9 cellular contexts compared by ENCODE assay signal in the genomic region with DNA sequence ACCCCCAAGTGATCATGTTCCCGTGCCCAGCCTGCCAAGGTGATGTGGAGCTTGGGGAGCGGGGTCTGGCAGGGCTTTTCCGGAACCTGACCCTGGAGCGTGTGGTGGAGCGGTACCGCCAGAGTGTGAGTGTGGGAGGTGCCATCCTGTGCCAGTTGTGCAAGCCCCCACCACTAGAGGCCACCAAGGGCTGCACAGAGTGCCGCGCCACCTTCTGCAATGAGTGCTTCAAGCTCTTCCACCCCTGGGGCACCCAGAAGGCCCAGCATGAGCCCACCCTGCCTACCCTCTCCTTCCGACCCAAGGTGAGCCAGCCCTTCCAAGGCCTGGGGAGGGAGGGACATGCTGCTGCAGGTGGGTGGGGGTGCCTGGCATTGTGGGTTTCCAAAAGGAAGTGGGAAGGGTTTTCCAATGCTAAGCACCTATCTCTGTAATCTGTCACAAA. TPM values are rescaled to one million over a fixed set of nuclear protein-coding genes. Genes with fewer than 3 reads are reported as not detected.
A peak's percentile ranks its signal among the peaks of the same experiment; 100 is the strongest.
DNase-seq lines count a peak whose midpoint lies in the region; ATAC-seq, FAIRE-seq and TF ChIP-seq lines count a peak whose summit lies in the region.
"Had no signal": no experiment of that assay in that cellular context is flagged by ENCODE, and none has a peak within 500 bp of the region (broad histone marks: within the 10 kb centered on the region; RNA-seq: fewer than 3 reads in every experiment).

No MANE protein-coding gene starts in this region.

- POLR2A ChIA-PET in GM12878 (lab: Charles Lee), result interaction anchor here (0.6 to 7.4 kb wide), 4 partner anchors 17 to 191 kb away, joined by 3 to 77 read pairs (median 18); no protein-coding TSS in a partner anchor

- H3K4me2 ChIP-seq in GM12878 (ENCODE audit: control insufficient read depth, insufficient read depth), result no peak overlapping the region

- ATAC-seq in GM12878 (no peak), HG03442 (IDR thresholded peaks at IDR 0.05; ENCODE audit: unreplicated experiment) (no peak), GM19035 (IDR thresholded peaks at IDR 0.05; ENCODE audit: unreplicated experiment) (no peak)

- peaks cover 12% of the 10 kb centered on the region for H3K79me2 ChIP-seq in GM12878 (ENCODE audit: control insufficient read depth, insufficient read depth, low read length)

- no peak for TF ChIP-seq POLR2A in GM12878 (IDR thresholded peaks at IDR 0.05; ENCODE audit: low read depth, low read length)
- no peak for TF ChIP-seq POLR2A in suprapubic skin (IDR thresholded peaks at IDR 0.05)

- no peak for TF ChIP-seq EP300 in GM12878 (IDR thresholded peaks at IDR 0.05; ENCODE audit: borderline replicate concordance in 1 of 2, control insufficient read depth in 1 of 2, low read depth in 2 of 2, low read length in 2 of 2)
- no peak for TF ChIP-seq EP300 in suprapubic skin (IDR thresholded peaks at IDR 0.05)

- RAD21 ChIA-PET in GM12878 (lab: Charles Lee; ENCODE audit: unreplicated experiment), result interaction anchor here (1.1 to 4.8 kb wide), 6 partner anchors 10 to 148 kb away, joined by 4 to 77 read pairs (median 6); partner anchors contain the start of gene THBS3

- H3K9ac ChIP-seq in GM12878 (ENCODE audit: control insufficient read depth, insufficient read depth, low read length), result no peak overlapping the region

- TF ChIP-seq RAD21 in GM12878 (IDR thresholded peaks at IDR 0.05; ENCODE audit: insufficient read depth, low read depth, low read length), result no peak

- no peak overlapping the region for H3K27ac ChIP-seq in GM12878 (ENCODE audit: control insufficient read depth, insufficient read depth)
- H3K27ac ChIP-seq in suprapubic skin, result no peak overlapping the region

- H3K9me3 ChIP-seq in GM12878 (replicated peaks; ENCODE audit: control insufficient read depth, insufficient read depth, low read length), result no peaks in the 10 kb centered on the region; the same call in 2 of the 3 replicates
- H3K9me3 ChIP-seq in suprapubic skin, result no peaks in the 10 kb centered on the region

- peak; percentile 63 for DNase-seq in activated CD8-positive, alpha-beta memory T cell treated with anti-CD3 and anti-CD28 coated beads for 24 hours
- DNase-seq in activated CD8-positive, alpha-beta memory T cell treated with anti-CD3 and anti-CD28 coated beads, Interleukin-2, amount 50 U/mL, for 4 hours, result no peak
- DNase-seq in NCI-H1694 (lab: John Stamatoyannopoulos, UW) (peak; percentile 23), GM12878 (ENCODE audit: low read depth, low spot score) (no peak), suprapubic skin (ENCODE audit: low spot score in 2 of 2) (peak; percentile 65 to 73)
- no peak for DNase-seq in effector CD4-positive, alpha-beta T cell

- no peaks in the 10 kb centered on the region for H3K27me3 ChIP-seq in GM12878 (replicated peaks in 1 of 2; ENCODE audit: control insufficient read depth in 2 of 2, insufficient read depth in 2 of 2, low read length in 1 of 2)
- peaks cover 15% of the 10 kb centered on the region for H3K27me3 ChIP-seq in suprapubic skin

- H3K4me1 ChIP-seq in GM12878 (ENCODE audit: control insufficient read depth, insufficient read depth, low read length) (peaks cover 26% of the 10 kb centered on the region), suprapubic skin (peaks cover 41% of the 10 kb centered on the region)

- H3K4me3 ChIP-seq in GM12878 (no peak overlapping the region), suprapubic skin (no peak overlapping the region)

- H3K36me3 ChIP-seq in GM12878 (ENCODE audit: control insufficient read depth in 2 of 2, insufficient read depth in 2 of 2, low read length in 1 of 2), result no peaks in the 10 kb centered on the region
- no peaks in the 10 kb centered on the region for H3K36me3 ChIP-seq in suprapubic skin

- in situ Hi-C loops in GM12878 (cut with MboI), result no loop called here

- peak in 2 of 3 experiments; percentile 6 to 21; a peak in 1 of 6 replicates for TF ChIP-seq CTCF in GM12878 (IDR thresholded peaks at IDR 0.05 in 2 of 3, conservative IDR thresholded peaks at IDR 0.05 in 1 of 3; ENCODE audit: control insufficient read depth in 2 of 3, extremely low read depth in 1 of 3, insufficient read depth in 1 of 3, low read depth in 3 of 3, low read length in 3 of 3)
- TF ChIP-seq CTCF in suprapubic skin (IDR thresholded peaks at IDR 0.05), result no peak

- WGBS in GM12878 (ENCODE audit: insufficient coverage, insufficient replicate concordance, low lambda C conversion rate, missing lambda C conversion rate), result 50% methylated on average over 9 of the region's 9 CpGs
- WGBS in suprapubic skin, result 87% methylated on average over 4 of the region's 9 CpGs

- BruUV-seq in GM12878 (replicated peaks; lab: Mats Ljungman, UMichigan), result no TSS peak

- CTCF ChIA-PET in GM12878 (lab: Yijun Ruan, JAX), result interaction anchor here (1.1 to 9.7 kb wide), 7 partner anchors 9 to 91 kb away, joined by 4 to 244 read pairs (median 10); no protein-coding TSS in a partner anchor

- SMC1A ChIA-PET in GM12878 (lab: Charles Lee; ENCODE audit: uncharacterized antibody, unreplicated experiment), result interaction anchor here (0.9 to 4.7 kb wide), 4 partner anchors 9 to 51 kb away, joined by 3 to 46 read pairs (median 6); no protein-coding TSS in a partner anchor

- no peaks in the 10 kb centered on the region for H4K20me1 ChIP-seq in GM12878 (ENCODE audit: control insufficient read depth, insufficient read depth)

- H2AFZ ChIP-seq in GM12878 (ENCODE audit: control insufficient read depth, low read depth, low read length), result no peak overlapping the region

- FAIRE-seq in GM12878 (lab: Jason Lieb, UNC), result no peak
- FAIRE-seq: G401.6 had no signal

- intact Hi-C loops in GM12878 (cut with micrococcal nuclease; ENCODE audit: unreplicated experiment), result loop anchor here (1.0 kb wide), 1 partner anchor 50 kb away; no protein-coding TSS in a partner anchor

RNA-seq across cellular contexts. Expression of gene TRIM46, which starts 2.3 kb away (rescaled TPM):
- 6.4 and 7.4 TPM in 2 replicates for total RNA-seq in GM12878 (2013; cell fraction: nucleolus; rRNA removed)
- total RNA-seq in GM12878 (2014; rRNA removed), result 1.4 and 1.6 TPM in 2 replicates
- 0.69 and 0.89 TPM in 2 replicates for total RNA-seq in GM12878 (2014; rRNA removed; fragmentation: Illumina TruSeq; extraction: Trizol)
- total RNA-seq in GM12878 (2021), result 2.0 and 3.0 TPM in 2 replicates
- polyA plus RNA-seq in GM12878 (2011; ENCODE audit: low read depth), result 0.33 TPM
- polyA plus RNA-seq in GM12878 (2011; rRNA removed), result 0.65 and 0.90 TPM in 2 replicates
- polyA plus RNA-seq in GM12878 (2011; cell fraction: cytosol; rRNA removed), result 1.8 and 2.2 TPM in 2 replicates
- 6.9 and 8.9 TPM in 2 replicates for polyA plus RNA-seq in GM12878 (2011; cell fraction: nucleus; rRNA removed)
- 0.42 and 0.69 TPM in 2 replicates for polyA plus RNA-seq in GM12878 (2012)
- polyA plus RNA-seq in GM12878 (2014; fragmentation: Illumina TruSeq; extraction: Trizol), result 0.33 and 1.1 TPM in 2 replicates
- under 1 TPM; 0.08 to 0.20 TPM for polyA plus RNA-seq in GM12878 (2014; fragmentation: Nextera tagmentation; extraction: Ambion mirVana)
- polyA plus RNA-seq in GM12878 (2014; rRNA removed), result 3.1 and 4.2 TPM in 2 replicates
- 1 to 10 TPM in 1 of 2 experiments, under 1 TPM in 1; 0.91 to 1.0 TPM for polyA plus RNA-seq in GM12878 (2016; fragmentation: Nextera tagmentation; extraction: Ambion mirVana)
- 0.95 and 1.5 TPM in 2 replicates for polyA minus RNA-seq in GM12878 (2011; rRNA and poly(A)+ RNA removed)
- polyA minus RNA-seq in GM12878 (2011; cell fraction: cytosol; rRNA and poly(A)+ RNA removed), result 0.73 and 0.80 TPM in 2 replicates
- polyA minus RNA-seq in GM12878 (2011; cell fraction: nucleus; rRNA and poly(A)+ RNA removed), result 2.2 and 4.2 TPM in 2 replicates
- under 1 TPM in 2 of 4 donors, not detected in 2; 0.34 to 0.80 TPM for total RNA-seq in suprapubic skin

RNA-seq across cellular contexts. Expression of gene KRTCAP2, which starts 2.8 kb away (rescaled TPM):
- 19.8 and 25.9 TPM in 2 replicates for total RNA-seq in GM12878 (2013; cell fraction: nucleolus; rRNA removed)
- total RNA-seq in GM12878 (2014; rRNA removed) (142 and 149 TPM in 2 replicates), GM12878 (2014; rRNA removed; fragmentation: Illumina TruSeq; extraction: Trizol) (90.5 and 95.1 TPM in 2 replicates), GM12878 (2021) (97.2 and 101 TPM in 2 replicates), suprapubic skin (100 to 1,000 TPM in 2 of 4 donors, 10 to 100 TPM in 2; 77.1 to 180 (median 113) TPM)
- polyA plus RNA-seq in GM12878 (2011; ENCODE audit: low read depth), result 176 TPM
- polyA plus RNA-seq in GM12878 (2011; rRNA removed) (42.5 and 61.3 TPM in 2 replicates), GM12878 (2014; fragmentation: Illumina TruSeq; extraction: Trizol) (92.4 and 139 TPM in 2 replicates), GM12878 (2014; fragmentation: Nextera tagmentation; extraction: Ambion mirVana) (100 to 1,000 TPM; 144 to 181 TPM), GM12878 (2014; rRNA removed) (78.1 and 79.7 TPM in 2 replicates), GM12878 (2016; fragmentation: Nextera tagmentation; extraction: Ambion mirVana) (100 to 1,000 TPM; 230 to 238 TPM)
- 112 and 161 TPM in 2 replicates for polyA plus RNA-seq in GM12878 (2011; cell fraction: cytosol; rRNA removed)
- polyA plus RNA-seq in GM12878 (2011; cell fraction: nucleus; rRNA removed), result 95.9 and 97.3 TPM in 2 replicates
- polyA plus RNA-seq in GM12878 (2012), result 124 and 153 TPM in 2 replicates
- polyA minus RNA-seq in GM12878 (2011; rRNA and poly(A)+ RNA removed), result 64.4 and 93.5 TPM in 2 replicates
- 41.7 and 45.5 TPM in 2 replicates for polyA minus RNA-seq in GM12878 (2011; cell fraction: cytosol; rRNA and poly(A)+ RNA removed)
- 16.6 and 31.4 TPM in 2 replicates for polyA minus RNA-seq in GM12878 (2011; cell fraction: nucleus; rRNA and poly(A)+ RNA removed)

RNA-seq across cellular contexts. Expression of gene THBS3, which starts 31.7 kb away (rescaled TPM):
- 7.2 and 7.8 TPM in 2 replicates for total RNA-seq in GM12878 (2013; cell fraction: nucleolus; rRNA removed)
- total RNA-seq in GM12878 (2014; rRNA removed) (2.8 and 3.2 TPM in 2 replicates), GM12878 (2014; rRNA removed; fragmentation: Illumina TruSeq; extraction: Trizol) (1.3 and 1.9 TPM in 2 replicates), GM12878 (2021) (3.2 and 3.8 TPM in 2 replicates), suprapubic skin (10 to 100 TPM; 21.4 to 90.8 (median 26.7) TPM)
- polyA plus RNA-seq in GM12878 (2011; ENCODE audit: low read depth), result 5.4 TPM
- polyA plus RNA-seq in GM12878 (2011; rRNA removed) (1.8 and 2.3 TPM in 2 replicates), GM12878 (2014; fragmentation: Illumina TruSeq; extraction: Trizol) (1.8 and 2.0 TPM in 2 replicates), GM12878 (2014; fragmentation: Nextera tagmentation; extraction: Ambion mirVana) (1 to 10 TPM in 1 of 2 experiments, under 1 TPM in 1; 0.66 to 1.2 TPM), GM12878 (2014; rRNA removed) (3.1 and 3.6 TPM in 2 replicates), GM12878 (2016; fragmentation: Nextera tagmentation; extraction: Ambion mirVana) (1 to 10 TPM in 1 of 2 experiments, under 1 TPM in 1; 0.88 to 2.0 TPM)
- 2.0 and 2.7 TPM in 2 replicates for polyA plus RNA-seq in GM12878 (2011; cell fraction: cytosol; rRNA removed)
- polyA plus RNA-seq in GM12878 (2011; cell fraction: nucleus; rRNA removed), result 19.0 and 24.1 TPM in 2 replicates
- polyA plus RNA-seq in GM12878 (2012), result 8.6 and 10.7 TPM in 2 replicates
- 2.8 and 2.9 TPM in 2 replicates for polyA minus RNA-seq in GM12878 (2011; rRNA and poly(A)+ RNA removed)
- 1.1 and 2.3 TPM in 2 replicates for polyA minus RNA-seq in GM12878 (2011; cell fraction: cytosol; rRNA and poly(A)+ RNA removed)
- polyA minus RNA-seq in GM12878 (2011; cell fraction: nucleus; rRNA and poly(A)+ RNA removed), result 2.5 and 3.1 TPM in 2 replicates

RNA-seq across cellular contexts. Expression of gene MTX1, which starts 32.5 kb away (rescaled TPM):
- total RNA-seq in GM12878 (2013; cell fraction: nucleolus; rRNA removed), result 8.6 and 10.8 TPM in 2 replicates
- total RNA-seq in GM12878 (2014; rRNA removed) (82.7 and 92.0 TPM in 2 replicates), GM12878 (2014; rRNA removed; fragmentation: Illumina TruSeq; extraction: Trizol) (34.3 and 36.3 TPM in 2 replicates), GM12878 (2021) (42.9 and 47.4 TPM in 2 replicates), suprapubic skin (10 to 100 TPM; 19.8 to 51.7 (median 36.9) TPM)
- polyA plus RNA-seq in GM12878 (2011; ENCODE audit: low read depth), result 20.2 TPM
- polyA plus RNA-seq in GM12878 (2011; rRNA removed) (23.1 and 50.9 TPM in 2 replicates), GM12878 (2014; fragmentation: Illumina TruSeq; extraction: Trizol) (17.6 and 43.8 TPM in 2 replicates), GM12878 (2014; fragmentation: Nextera tagmentation; extraction: Ambion mirVana) (10 to 100 TPM; 15.8 to 25.5 TPM), GM12878 (2014; rRNA removed) (66.8 and 78.1 TPM in 2 replicates), GM12878 (2016; fragmentation: Nextera tagmentation; extraction: Ambion mirVana) (10 to 100 TPM; 72.7 to 74.5 TPM)
- polyA plus RNA-seq in GM12878 (2011; cell fraction: cytosol; rRNA removed), result 89.6 and 98.0 TPM in 2 replicates
- 55.7 and 58.1 TPM in 2 replicates for polyA plus RNA-seq in GM12878 (2011; cell fraction: nucleus; rRNA removed)
- 35.8 and 42.8 TPM in 2 replicates for polyA plus RNA-seq in GM12878 (2012)
- polyA minus RNA-seq in GM12878 (2011; rRNA and poly(A)+ RNA removed), result 23.8 and 50.1 TPM in 2 replicates
- 25.9 and 28.2 TPM in 2 replicates for polyA minus RNA-seq in GM12878 (2011; cell fraction: cytosol; rRNA and poly(A)+ RNA removed)
- 17.5 and 21.9 TPM in 2 replicates for polyA minus RNA-seq in GM12878 (2011; cell fraction: nucleus; rRNA and poly(A)+ RNA removed)

RNA-seq across cellular contexts. Expression of gene DPM3, which starts 35.6 kb away (rescaled TPM):
- 9.6 and 10.3 TPM in 2 replicates for total RNA-seq in GM12878 (2013; cell fraction: nucleolus; rRNA removed)
- total RNA-seq in GM12878 (2014; rRNA removed) (19.6 and 25.8 TPM in 2 replicates), GM12878 (2014; rRNA removed; fragmentation: Illumina TruSeq; extraction: Trizol) (9.8 and 13.5 TPM in 2 replicates), GM12878 (2021) (53.1 and 56.1 TPM in 2 replicates), suprapubic skin (10 to 100 TPM; 23.7 to 43.7 (median 30.2) TPM)
- 41.6 TPM for polyA plus RNA-seq in GM12878 (2011; ENCODE audit: low read depth)
- polyA plus RNA-seq in GM12878 (2011; rRNA removed) (12.9 and 20.0 TPM in 2 replicates), GM12878 (2014; fragmentation: Illumina TruSeq; extraction: Trizol) (6.0 TPM in 1 of 2 replicates, not detected in the other), GM12878 (2014; fragmentation: Nextera tagmentation; extraction: Ambion mirVana) (10 to 100 TPM in 1 of 2 experiments, 1 to 10 TPM in 1; 5.9 to 25.7 TPM), GM12878 (2014; rRNA removed) (78.7 and 93.1 TPM in 2 replicates), GM12878 (2016; fragmentation: Nextera tagmentation; extraction: Ambion mirVana) (10 to 100 TPM; 42.4 to 48.1 TPM)
- polyA plus RNA-seq in GM12878 (2011; cell fraction: cytosol; rRNA removed), result 93.0 and 97.8 TPM in 2 replicates
- 54.6 and 56.5 TPM in 2 replicates for polyA plus RNA-seq in GM12878 (2011; cell fraction: nucleus; rRNA removed)
- 78.3 and 89.7 TPM in 2 replicates for polyA plus RNA-seq in GM12878 (2012)
- 7.6 and 31.0 TPM in 2 replicates for polyA minus RNA-seq in GM12878 (2011; rRNA and poly(A)+ RNA removed)
- polyA minus RNA-seq in GM12878 (2011; cell fraction: cytosol; rRNA and poly(A)+ RNA removed), result 5.5 and 13.8 TPM in 2 replicates
- 6.9 and 11.0 TPM in 2 replicates for polyA minus RNA-seq in GM12878 (2011; cell fraction: nucleus; rRNA and poly(A)+ RNA removed)

Comparison
In these comparisons a context has a peak if more than half of its experiments do, and no peak if none do; other contexts are left out.
1. DNase-seq: peak in activated CD8-positive, alpha-beta memory T cell treated with anti-CD3 and anti-CD28 coated beads for 24 hours (single experiment), NCI-H1694 (single experiment) and suprapubic skin (2 of 2); none in activated CD8-positive, alpha-beta memory T cell treated with anti-CD3 and anti-CD28 coated beads, Interleukin-2, amount 50 U/mL, for 4 hours (single experiment), GM12878 (single experiment) and effector CD4-positive, alpha-beta T cell (single experiment).
2. CTCF ChIP-seq: peak in GM12878 (2 of 3); none in suprapubic skin (0 of 2).